ENCODE assay signal across 3 cellular contexts in genomic region chr7:37740398-37740797, GRCh38.
TF ChIP-seq lines count a peak whose summit lies in the region.

No MANE protein-coding gene starts in this region.

TF ChIP-seq in HepG2, 621 proteins besides CTCF, POLR2A, EP300 and RAD21:
- no peak for TF ChIP-seq RBFOX2 (IDR thresholded peaks at IDR 0.05; ENCODE audit: low read depth, low read length)
- no peak for TF ChIP-seq KLF13 (CRISPR knock-in tag; IDR thresholded peaks at IDR 0.05)
- TF ChIP-seq MAFK (conservative IDR thresholded peaks at IDR 0.05 in 1 of 2, IDR thresholded peaks at IDR 0.05 in 1 of 2; ENCODE audit: low read length in 2 of 2), result peak; percentile 78 to 89
- TF ChIP-seq SATB2 (CRISPR knock-in tag; IDR thresholded peaks at IDR 0.05), result no peak
- peak; percentile 83 for TF ChIP-seq MAFF (IDR thresholded peaks at IDR 0.05; ENCODE audit: low read depth, low read length)

TF ChIP-seq in A549, 52 proteins besides CTCF, POLR2A, EP300 and RAD21:
- TF ChIP-seq PHF8 (IDR thresholded peaks at IDR 0.05; ENCODE audit: borderline replicate concordance, low read depth) (no peak), CHD4 (IDR thresholded peaks at IDR 0.05; ENCODE audit: borderline replicate concordance) (no peak), MAFK (IDR thresholded peaks at IDR 0.05; ENCODE audit: partially characterized antibody) (peak; percentile 87)

TF ChIP-seq in GM12878, 131 proteins besides CTCF, POLR2A, EP300 and RAD21:
- no peak for TF ChIP-seq PML (IDR thresholded peaks at IDR 0.05; ENCODE audit: low read length)
- TF ChIP-seq ZNF384 (IDR thresholded peaks at IDR 0.05; ENCODE audit: borderline replicate concordance, low read depth, low read length), result no peak
- TF ChIP-seq KAT2A (conservative IDR thresholded peaks at IDR 0.05; ENCODE audit: control insufficient read depth, low read depth, low read length), result no peak
- TF ChIP-seq MXI1 (IDR thresholded peaks at IDR 0.05; ENCODE audit: low read depth, low read length), result no peak
- TF ChIP-seq RBBP5 (conservative IDR thresholded peaks at IDR 0.05), result no peak
- no peak for TF ChIP-seq PAX5 (IDR thresholded peaks at IDR 0.05; ENCODE audit: borderline replicate concordance, low read depth, low read length)
- TF ChIP-seq YY1 (IDR thresholded peaks at IDR 0.05; ENCODE audit: low read depth, low read length), result no peak
- TF ChIP-seq BMI1 (IDR thresholded peaks at IDR 0.05; ENCODE audit: borderline replicate concordance), result no peak
- TF ChIP-seq NFYA (IDR thresholded peaks at IDR 0.05; ENCODE audit: borderline replicate concordance, low read depth, low read length), result no peak
- TF ChIP-seq MYC (IDR thresholded peaks at IDR 0.05; ENCODE audit: insufficient read depth, insufficient read length, insufficient replicate concordance, low read length, severe bottlenecking), result no peak
- TF ChIP-seq, protein P1, sequence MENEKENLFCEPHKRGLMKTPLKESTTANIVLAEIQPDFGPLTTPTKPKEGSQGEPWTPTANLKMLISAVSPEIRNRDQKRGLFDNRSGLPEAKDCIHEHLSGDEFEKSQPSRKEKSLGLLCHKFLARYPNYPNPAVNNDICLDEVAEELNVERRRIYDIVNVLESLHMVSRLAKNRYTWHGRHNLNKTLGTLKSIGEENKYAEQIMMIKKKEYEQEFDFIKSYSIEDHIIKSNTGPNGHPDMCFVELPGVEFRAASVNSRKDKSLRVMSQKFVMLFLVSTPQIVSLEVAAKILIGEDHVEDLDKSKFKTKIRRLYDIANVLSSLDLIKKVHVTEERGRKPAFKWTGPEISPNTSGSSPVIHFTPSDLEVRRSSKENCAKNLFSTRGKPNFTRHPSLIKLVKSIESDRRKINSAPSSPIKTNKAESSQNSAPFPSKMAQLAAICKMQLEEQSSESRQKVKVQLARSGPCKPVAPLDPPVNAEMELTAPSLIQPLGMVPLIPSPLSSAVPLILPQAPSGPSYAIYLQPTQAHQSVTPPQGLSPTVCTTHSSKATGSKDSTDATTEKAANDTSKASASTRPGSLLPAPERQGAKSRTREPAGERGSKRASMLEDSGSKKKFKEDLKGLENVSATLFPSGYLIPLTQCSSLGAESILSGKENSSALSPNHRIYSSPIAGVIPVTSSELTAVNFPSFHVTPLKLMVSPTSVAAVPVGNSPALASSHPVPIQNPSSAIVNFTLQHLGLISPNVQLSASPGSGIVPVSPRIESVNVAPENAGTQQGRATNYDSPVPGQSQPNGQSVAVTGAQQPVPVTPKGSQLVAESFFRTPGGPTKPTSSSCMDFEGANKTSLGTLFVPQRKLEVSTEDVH (IDR thresholded peaks at IDR 0.05; ENCODE audit: low read depth, partially characterized antibody), result no peak
- no peak for TF ChIP-seq LARP7 (IDR thresholded peaks at IDR 0.05)
- TF ChIP-seq POLR2AphosphoS5 (IDR thresholded peaks at IDR 0.05; ENCODE audit: low read length), result no peak
- TF ChIP-seq, protein P2, sequence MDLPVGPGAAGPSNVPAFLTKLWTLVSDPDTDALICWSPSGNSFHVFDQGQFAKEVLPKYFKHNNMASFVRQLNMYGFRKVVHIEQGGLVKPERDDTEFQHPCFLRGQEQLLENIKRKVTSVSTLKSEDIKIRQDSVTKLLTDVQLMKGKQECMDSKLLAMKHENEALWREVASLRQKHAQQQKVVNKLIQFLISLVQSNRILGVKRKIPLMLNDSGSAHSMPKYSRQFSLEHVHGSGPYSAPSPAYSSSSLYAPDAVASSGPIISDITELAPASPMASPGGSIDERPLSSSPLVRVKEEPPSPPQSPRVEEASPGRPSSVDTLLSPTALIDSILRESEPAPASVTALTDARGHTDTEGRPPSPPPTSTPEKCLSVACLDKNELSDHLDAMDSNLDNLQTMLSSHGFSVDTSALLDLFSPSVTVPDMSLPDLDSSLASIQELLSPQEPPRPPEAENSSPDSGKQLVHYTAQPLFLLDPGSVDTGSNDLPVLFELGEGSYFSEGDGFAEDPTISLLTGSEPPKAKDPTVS (IDR thresholded peaks at IDR 0.05; ENCODE audit: low read depth, low read length), result no peak
- no peak for TF ChIP-seq BCL11A (IDR thresholded peaks at IDR 0.05; ENCODE audit: low read depth, low read length)
- TF ChIP-seq CHD1 (IDR thresholded peaks at IDR 0.05; ENCODE audit: low read depth, low read length), result no peak
- TF ChIP-seq ATF7 (IDR thresholded peaks at IDR 0.05; ENCODE audit: low read depth), result no peak
